In genomic region chr18:45133246-45133645, GRCh38 we compare ENCODE assay signal across 23 cellular contexts.
DNase-seq lines count a peak whose midpoint lies in the region; ATAC-seq, FAIRE-seq and TF ChIP-seq lines count a peak whose summit lies in the region.
"Had no signal": no experiment of that assay in that cellular context is flagged by ENCODE, and none has a peak within 500 bp of the region (broad histone marks: within the 10 kb centered on the region; RNA-seq: fewer than 3 reads in every experiment).

No MANE protein-coding gene starts in this region.

- H4K20me1 ChIP-seq in astrocyte (ENCODE audit: insufficient read depth, low read length): no peaks in the 10 kb centered on the region
- H4K20me1 ChIP-seq in osteoblast (ENCODE audit: insufficient read depth, low read length): no peaks in the 10 kb centered on the region
- H4K20me1 ChIP-seq in GM23248 (ENCODE audit: insufficient read depth): no peaks in the 10 kb centered on the region
- H4K20me1 ChIP-seq: BLaER1 treated with 17β-estradiol and CSF1 and Interleukin-3, amounts not matched to agents 10 nM and 100 nM had no signal

- no peaks in the 10 kb centered on the region for H3K9me3 Mint-ChIP-seq in astrocyte (ENCODE audit: unreplicated experiment)
- H3K9me3 Mint-ChIP-seq: CD4-positive, alpha-beta T cell; CD8-positive, alpha-beta T cell had no signal

- H3K4me1 ChIP-seq in astrocyte (ENCODE audit: insufficient read depth, low read length) (no peaks in the 10 kb centered on the region), osteoblast (ENCODE audit: insufficient read depth, low read length) (no peaks in the 10 kb centered on the region), GM23248 (ENCODE audit: insufficient read depth) (no peaks in the 10 kb centered on the region)
- H3K4me1 ChIP-seq: A549, Caco-2 had no signal

- FAIRE-seq in astrocyte (lab: Jason Lieb, UNC): peak; percentile 37
- FAIRE-seq: A549, D721Med, G401.6, GM12891, GM19239 had no signal

- H3K9me2 ChIP-seq in GM23248 (ENCODE audit: insufficient read depth): no peaks in the 10 kb centered on the region

- no peaks in the 10 kb centered on the region for H3K36me3 Mint-ChIP-seq in astrocyte (ENCODE audit: low read depth, unreplicated experiment)
- H3K36me3 Mint-ChIP-seq: CD8-positive, alpha-beta T cell had no signal

- H3K27ac Mint-ChIP-seq in astrocyte (ENCODE audit: unreplicated experiment): no peak overlapping the region
- H3K27ac Mint-ChIP-seq: B cell; CD4-positive, alpha-beta T cell; CD8-positive, alpha-beta T cell had no signal

- H3F3A ChIP-seq in GM23248 (ENCODE audit: insufficient read depth): no peaks in the 10 kb centered on the region

- H3K36me3 ChIP-seq in astrocyte (ENCODE audit: insufficient read depth, low read length) (no peaks in the 10 kb centered on the region), osteoblast (ENCODE audit: insufficient read depth, low read length) (no peaks in the 10 kb centered on the region), GM23248 (ENCODE audit: low read depth) (no peaks in the 10 kb centered on the region)
- H3K36me3 ChIP-seq: BLaER1 treated with 17β-estradiol and CSF1 and Interleukin-3, amounts not matched to agents 10 nM and 100 nM had no signal

- ATAC-seq in GM21737 (IDR thresholded peaks at IDR 0.05; ENCODE audit: unreplicated experiment): no peak
- ATAC-seq: A549; CD8-positive, alpha-beta T cell had no signal

- no peak overlapping the region for H3K4me3 Mint-ChIP-seq in astrocyte (ENCODE audit: unreplicated experiment)
- H3K4me3 Mint-ChIP-seq: B cell; CD4-positive, alpha-beta T cell; CD8-positive, alpha-beta T cell had no signal

- no peak overlapping the region for H3K27ac ChIP-seq in astrocyte (ENCODE audit: low read depth, low read length)
- no peak overlapping the region for H3K27ac ChIP-seq in osteoblast (ENCODE audit: low read depth, low read length)
- no peak overlapping the region for H3K27ac ChIP-seq in GM23248
- H3K27ac ChIP-seq: A549; BLaER1 treated with 17β-estradiol and CSF1 and Interleukin-3, amounts not matched to agents 10 nM and 100 nM; C4-2B had no signal

- H3K79me2 ChIP-seq in astrocyte (ENCODE audit: insufficient read depth, low read length): no peaks in the 10 kb centered on the region
- no peaks in the 10 kb centered on the region for H3K79me2 ChIP-seq in osteoblast (ENCODE audit: insufficient read depth, low read length)
- H3K79me2 ChIP-seq in GM23248 (ENCODE audit: insufficient read depth): no peaks in the 10 kb centered on the region

- H3K4me2 ChIP-seq in astrocyte (ENCODE audit: low read length) (no peak overlapping the region), osteoblast (ENCODE audit: insufficient read depth, low read length) (no peak overlapping the region), GM23248 (ENCODE audit: unreplicated experiment) (no peak overlapping the region)
- H3K4me2 ChIP-seq: A549; BLaER1 treated with 17β-estradiol and CSF1 and Interleukin-3, amounts not matched to agents 10 nM and 100 nM had no signal

- H3K27me3 Mint-ChIP-seq in astrocyte (ENCODE audit: low read depth, unreplicated experiment): no peaks in the 10 kb centered on the region
- H3K27me3 Mint-ChIP-seq: CD4-positive, alpha-beta T cell had no signal

- H3K9me3 ChIP-seq in astrocyte (ENCODE audit: insufficient read depth, low read depth, low read length): no peaks in the 10 kb centered on the region
- no peaks in the 10 kb centered on the region for H3K9me3 ChIP-seq in osteoblast (ENCODE audit: low read depth, low read length)
- no peaks in the 10 kb centered on the region for H3K9me3 ChIP-seq in GM23248 (ENCODE audit: low read depth)
- H3K9me3 ChIP-seq: A549; BLaER1 treated with 17β-estradiol and CSF1 and Interleukin-3, amounts not matched to agents 10 nM and 100 nM; Caco-2 had no signal

- H3K4me3 ChIP-seq in astrocyte (ENCODE audit: insufficient read depth, low read depth, low read length) (no peak overlapping the region), osteoblast (ENCODE audit: insufficient read depth, low read length) (no peak overlapping the region), GM23248 (no peak overlapping the region)
- H3K4me3 ChIP-seq: A549; BLaER1 treated with 17β-estradiol and CSF1 and Interleukin-3, amounts not matched to agents 10 nM and 100 nM had no signal

- H2AFZ ChIP-seq in astrocyte (ENCODE audit: low read depth, low read length) (no peak overlapping the region), osteoblast (ENCODE audit: low read length) (no peak overlapping the region), GM23248 (no peak overlapping the region)

- TF ChIP-seq CTCF in astrocyte (IDR thresholded peaks at IDR 0.05; ENCODE audit: insufficient read depth, low read depth, low read length): no peak
- TF ChIP-seq CTCF in osteoblast (IDR thresholded peaks at IDR 0.05; ENCODE audit: extremely low read depth, low read depth, low read length): no peak

- H3K27me3 ChIP-seq in astrocyte (ENCODE audit: insufficient read depth, low read length) (no peaks in the 10 kb centered on the region), osteoblast (ENCODE audit: insufficient read depth, low read length) (peaks cover 7% of the 10 kb centered on the region), GM23248 (replicated peaks; ENCODE audit: insufficient read depth) (no peaks in the 10 kb centered on the region)
- H3K27me3 ChIP-seq: BLaER1 treated with 17β-estradiol and CSF1 and Interleukin-3, amounts not matched to agents 10 nM and 100 nM had no signal

- peaks cover 5% of the 10 kb centered on the region for H3K4me1 Mint-ChIP-seq in astrocyte (ENCODE audit: low read depth, unreplicated experiment)

- H3K9ac ChIP-seq in astrocyte (ENCODE audit: low read length) (no peak overlapping the region), GM23248 (no peak overlapping the region)
- H3K9ac ChIP-seq: BLaER1 treated with 17β-estradiol and CSF1 and Interleukin-3, amounts not matched to agents 10 nM and 100 nM had no signal

- in situ Hi-C loops in GM23248 (cut with MboI): no loop called here

- no peak for DNase-seq in astrocyte (ENCODE audit: low read depth)
- DNase-seq in fibroblast of peridontal ligament (ENCODE audit: extremely low read depth): peak; percentile 82
- DNase-seq in osteoblast (ENCODE audit: insufficient read length, low spot score, missing footprints): peak; percentile 2
- no peak for DNase-seq in A172 (ENCODE audit: low spot score)
- DNase-seq in cerebellar cortex (ENCODE audit: low spot score): no peak
- DNase-seq in GM23248: no peak
- DNase-seq: 8988T; AML-193; Caco-2; Calu3; CD4-positive, alpha-beta T cell; CD8-positive, alpha-beta T cell; DMS79 treated with DMSO at 0.1 percent for 48 hours; GF-D8 had no signal

Comparison
In these comparisons a context has a peak if more than half of its experiments do, and no peak if none do; other contexts are left out.
1. DNase-seq: peak in fibroblast of peridontal ligament (single experiment) and osteoblast (single experiment); none in astrocyte (single experiment), A172 (single experiment), cerebellar cortex (single experiment) and GM23248 (single experiment).